8 cellular contexts compared by ENCODE assay signal in genomic region chr4:41214158-41215146, GRCh38. TPM values are rescaled to one million over a fixed set of nuclear protein-coding genes. Genes with fewer than 3 reads are reported as not detected.
DNase-seq lines count a peak whose midpoint lies in the region; ATAC-seq, FAIRE-seq and TF ChIP-seq lines count a peak whose summit lies in the region.

Gene APBB2 (minus strand): TSS chr4:41214542. CDS start chr4:41033254, 181,288 bp downstream.

- no peak for FAIRE-seq in pancreas (lab: Jason Lieb, UNC)

- TF ChIP-seq CTCF in GM06990 (IDR thresholded peaks at IDR 0.05; ENCODE audit: insufficient read depth, low read length, poor library complexity, severe bottlenecking): peak; percentile 79
- TF ChIP-seq CTCF in LNCAP (IDR thresholded peaks at IDR 0.05): peak; percentile 89
- peak; percentile 80 to 97 (median 92) for TF ChIP-seq CTCF in heart left ventricle (IDR thresholded peaks at IDR 0.05)
- TF ChIP-seq CTCF in pancreas (IDR thresholded peaks at IDR 0.05): peak; percentile 71 to 89 (median 76)

- peak in 1 of 2 donors; percentile 94 for TF ChIP-seq POLR2A in heart left ventricle (IDR thresholded peaks at IDR 0.05)

- H3K36me3 ChIP-seq in GM06990 (ENCODE audit: control insufficient read depth, insufficient read depth, low read length) (no peaks in the 10 kb centered on the region), heart left ventricle (no peaks in the 10 kb centered on the region), pancreas (no peaks in the 10 kb centered on the region)

- H3K4me1 ChIP-seq in heart left ventricle (peaks cover 0 to 55% (median 27%) of the 10 kb centered on the region in 12 donors), pancreas (peaks cover 0 to 23% (median 7%) of the 10 kb centered on the region in 3 donors)

- peak within 1 kb of the TSS; percentile 88 for H3K4me3 ChIP-seq in GM06990 (replicated peaks; ENCODE audit: low read depth, low read length)
- peak within 1 kb of the TSS; percentile 70 to 93 (median 86) for H3K4me3 ChIP-seq in heart left ventricle
- H3K4me3 ChIP-seq in pancreas: peak within 1 kb of the TSS; percentile 66 to 93 (median 89)

- 2 to 15% (median 3%) methylated on average over 13 to 75 of the region's 75 CpGs for WGBS in heart left ventricle, 4 donors
- 1% methylated on average over 69 to 75 of the region's 75 CpGs for WGBS in pancreas, 2 donors

- intact Hi-C loops in heart left ventricle (cut with DNase I): loop anchor here (1.0 to 10.0 kb wide), 15 partner anchors 57 to 480 kb away; no protein-coding TSS in a partner anchor
- intact Hi-C loops in pancreas (cut with DNase I): loop anchor here in 2 of 3 donors (5.0 to 10.0 kb wide), 3 partner anchors 237 to 290 kb away; no protein-coding TSS in a partner anchor

- ATAC-seq in heart left ventricle (peak; percentile 92 to 95 (median 94)), pancreas (peak; percentile 85 to 91 (median 90))

- H3K27ac ChIP-seq in heart left ventricle (peak within 1 kb of the TSS; percentile 30 to 94 (median 88)), pancreas (peak within 1 kb of the TSS; percentile 59 to 88 (median 78))

- H3K9me3 ChIP-seq in heart left ventricle (no peaks in the 10 kb centered on the region), pancreas (no peaks in the 10 kb centered on the region)

- H3K27me3 ChIP-seq in GM06990 (replicated peaks; ENCODE audit: control insufficient read depth, insufficient read depth, low read length): no peaks in the 10 kb centered on the region
- H3K27me3 ChIP-seq in heart left ventricle: peaks cover 0 to 8% (median 0%) of the 10 kb centered on the region in 9 donors
- H3K27me3 ChIP-seq in pancreas: no peaks in the 10 kb centered on the region

- DNase-seq in GM06990 (ENCODE audit: extremely low read depth, insufficient read length) (peak; percentile 88), H4 (ENCODE audit: low spot score) (peak; percentile 98), RPMI7951 (ENCODE audit: low read depth) (peak; percentile 94), amniotic stem cell (lab: John Stamatoyannopoulos, UW) (peak; percentile 95), heart left ventricle (peak; percentile 95 to 98 (median 96)), pancreas (peak; percentile 95 to 98 (median 96))
- DNase-seq in NK-92 treated with Interleukin-12 subunit alpha and Interleukin-12 subunit beta, amount 100 ng/mL, for 24 hours (lab: John Stamatoyannopoulos, UW): no peak

RNA-seq across cellular contexts. Expression of gene APBB2, which starts in this region (rescaled TPM):
- total RNA-seq in H4 (2014; rRNA removed; shearing (Covaris generic)): 25.5 and 25.7 TPM in 2 replicates
- 39.1 and 54.3 TPM in 2 replicates for total RNA-seq in RPMI7951 (2014; rRNA removed; shearing (Covaris generic))
- total RNA-seq in heart left ventricle (10 to 100 TPM; 19.1 to 39.1 (median 32.1) TPM), pancreas (10 to 100 TPM; 11.0 to 21.6 (median 12.6) TPM)
- polyA plus RNA-seq in heart left ventricle (1 to 10 TPM; 8.6 to 9.4 TPM), pancreas (10 to 100 TPM in 1 of 2 donors, 1 to 10 TPM in 1; 9.1 to 10.8 TPM)
